28 cellular contexts compared by ENCODE assay signal in the genomic region with DNA sequence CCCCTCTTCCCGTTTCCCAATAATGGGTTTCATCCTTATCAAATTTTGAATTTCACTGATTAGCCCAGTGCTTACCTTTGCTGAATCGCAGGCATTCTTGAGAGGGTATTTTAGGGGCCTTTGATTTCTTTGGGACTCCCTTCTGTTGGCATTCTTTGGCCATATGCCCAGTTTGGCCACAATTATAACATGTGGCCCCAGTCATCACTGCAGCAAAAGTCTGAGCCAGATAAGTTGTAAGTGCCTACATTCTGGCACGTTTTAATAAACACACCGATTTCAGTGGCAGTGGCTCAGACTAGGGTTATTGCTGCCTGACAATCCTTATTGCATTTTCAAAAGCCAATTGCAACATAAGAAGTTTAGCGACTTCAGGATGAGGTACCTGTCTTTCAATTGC.
"Had no signal": no experiment of that assay in that cellular context is flagged by ENCODE, and none has a peak within 500 bp of the region (broad histone marks: within the 10 kb centered on the region; RNA-seq: fewer than 3 reads in every experiment).

No MANE protein-coding gene starts in this region.

- DNase-seq: activated CD4-positive, alpha-beta memory T cell treated with anti-CD3 and anti-CD28 coated beads, Interleukin-2, amount 10 ng/mL, durations not matched to agents 7 days and 5 days; activated CD4-positive, alpha-beta T cell treated with anti-CD3 and anti-CD28 coated beads for 1 hour; activated CD4-positive, alpha-beta T cell treated with anti-CD3 and anti-CD28 coated beads for 48 hours; activated CD4-positive, CD25-positive, alpha-beta regulatory T cell; activated CD8-positive, alpha-beta memory T cell treated with anti-CD3 and anti-CD28 coated beads for 24 hours; activated CD8-positive, alpha-beta memory T cell treated with anti-CD3 and anti-CD28 coated beads, Interleukin-2, amount 10 ng/mL, durations not matched to agents 7 days and 5 days; activated CD8-positive, alpha-beta memory T cell treated with anti-CD3 and anti-CD28 coated beads, Interleukin-2, amount 50 U/mL, for 48 hours; activated effector memory CD4-positive, alpha-beta T cell treated with Interleukin-2 at 50 U/mL for 16 hours; activated naive CD4-positive, alpha-beta T cell treated with anti-CD3 and anti-CD28 coated beads, Interleukin-2, amount 10 ng/mL, durations not matched to agents 7 days and 5 days; activated naive CD8-positive, alpha-beta T cell treated with anti-CD3 and anti-CD28 coated beads, Interleukin-2, amount 50 U/mL, for 24 hours; activated T-cell treated with anti-CD3 and anti-CD28 coated beads, Interleukin-2, amount 50 U/mL, for 48 hours; anterior cingulate cortex; MG63; NCI-H1048; NCI-H1105 treated with DMSO at 0.1 percent for 48 hours; NCI-H1436; NCI-H1694; NCI-H1930; NCI-H2081 treated with DMSO at 0.1 percent for 48 hours; NCI-H510A; NCI-H526; NCI-H748 treated with DMSO at 0.1 percent for 48 hours; NK-92 treated with Interleukin-12 subunit alpha and Interleukin-12 subunit beta, amount 100 ng/mL, for 24 hours; PC-9; Right ventricle myocardium superior; T1000; WERI-Rb-1 had no signal

- ATAC-seq: activated CD8-positive, alpha-beta memory T cell treated with anti-CD3 and anti-CD28 coated beads, Interleukin-2, amount 10 ng/mL, durations not matched to agents 7 days and 5 days; activated naive CD8-positive, alpha-beta T cell treated with anti-CD3 and anti-CD28 coated beads, Interleukin-2, amount 50 U/mL, for 24 hours had no signal

- H3K4me2 ChIP-seq: PC-9 had no signal

- H3K4me3 ChIP-seq: MG63, PC-9, SK-N-MC had no signal

- H2AFZ ChIP-seq: PC-9 had no signal

- H3K9me3 ChIP-seq: MG63 had no signal

- H3K36me3 ChIP-seq: MG63, WERI-Rb-1 had no signal

- H3K27ac ChIP-seq: PC-9, SK-N-MC, WERI-Rb-1 had no signal
